ENCODE assay signal across 9 cellular contexts in the genomic region with DNA sequence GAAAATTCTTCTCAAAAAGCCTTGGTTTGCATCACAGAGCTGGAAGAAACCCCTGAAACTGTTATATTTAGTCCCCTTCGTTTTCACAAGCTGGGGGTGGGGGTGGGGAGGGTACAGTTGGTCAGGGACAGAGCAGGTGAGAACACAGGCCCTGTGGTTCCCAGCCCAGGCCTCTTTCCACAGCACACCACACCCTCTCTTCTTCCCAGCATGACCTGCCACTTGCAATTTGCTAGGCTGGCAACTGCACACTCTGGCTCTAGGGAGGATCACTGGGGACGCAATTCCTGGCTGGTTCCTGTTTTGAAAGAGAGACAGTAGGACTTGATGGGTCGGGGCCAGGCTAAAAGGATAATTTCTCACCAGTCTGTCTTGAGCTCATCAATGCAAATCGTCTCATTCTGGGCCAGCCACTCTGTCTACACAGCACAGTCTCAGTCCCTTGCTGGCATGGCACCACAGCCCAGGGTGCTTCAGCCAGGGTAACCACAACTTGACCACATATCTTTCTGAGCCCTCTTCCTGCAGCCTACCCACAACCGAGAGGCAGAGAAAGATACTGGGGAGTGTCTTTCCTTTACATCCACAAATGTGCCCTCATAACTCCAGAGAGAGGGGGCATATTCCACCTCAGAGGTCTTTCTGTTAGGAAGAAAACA. TPM values are rescaled to one million over a fixed set of nuclear protein-coding genes. Genes with fewer than 3 reads are reported as not detected.
DNase-seq lines count a peak whose midpoint lies in the region; ATAC-seq and TF ChIP-seq lines count a peak whose summit lies in the region.
"Had no signal": no experiment of that assay in that cellular context is flagged by ENCODE, and none has a peak within 500 bp of the region (broad histone marks: within the 10 kb centered on the region; RNA-seq: fewer than 3 reads in every experiment).

No MANE protein-coding gene starts in this region.

- no peak overlapping the region for H3K4me3 ChIP-seq in HL-60 (replicated peaks; ENCODE audit: insufficient read depth, low read length)
- no peak overlapping the region for H3K4me3 ChIP-seq in endodermal cell (ENCODE audit: low read length)
- no peak overlapping the region for H3K4me3 ChIP-seq in BE2C (ENCODE audit: low read depth, low read length)
- no peak overlapping the region for H3K4me3 ChIP-seq in aorta (ENCODE audit: low read length in 2 of 2)

- in situ Hi-C loops in G401 (cut with HindIII; ENCODE audit: low sequenced_read_pairs): no loop called here

- DNase-seq in G401 (ENCODE audit: low spot score) (peak; percentile 82), HL-60 (ENCODE audit: low read depth in 1 of 2, low spot score in 1 of 2) (peak; percentile 7 to 53), endodermal cell (no peak), BE2C (no peak), aorta (no peak)
- DNase-seq in activated effector memory CD4-positive, alpha-beta T cell treated with anti-CD3 and anti-CD28 coated beads, Interleukin-2, amount 50 U/mL, for 16 hours: no peak

- H3K4me1 Mint-ChIP-seq in endodermal cell: no peaks in the 10 kb centered on the region

- H3K36me3 Mint-ChIP-seq in endodermal cell (ENCODE audit: low read depth): peaks cover 82% of the 10 kb centered on the region

- intact Hi-C loops in aorta (cut with DNase I): no loop called here

- 92 to 100% methylated on average over 3 to 5 of the region's 5 CpGs for WGBS in endodermal cell (ENCODE audit: insufficient coverage in 1 of 2, insufficient read length in 1 of 2), 2 experiments
- WGBS in aorta, 2 donors: 72% methylated on average over 5 of the region's 5 CpGs

- ATAC-seq in GM19397 (IDR thresholded peaks at IDR 0.05; ENCODE audit: unreplicated experiment): peak; percentile 71
- ATAC-seq in HG03378 (IDR thresholded peaks at IDR 0.05; ENCODE audit: unreplicated experiment): no peak
- no peak for ATAC-seq in aorta (ENCODE audit: low FRiP score)

- no peaks in the 10 kb centered on the region for H3K9me3 Mint-ChIP-seq in endodermal cell

- H3K27ac Mint-ChIP-seq in endodermal cell: no peak overlapping the region

- no peaks in the 10 kb centered on the region for H3K27me3 ChIP-seq in HL-60 (ENCODE audit: insufficient read depth, poor library complexity, severe bottlenecking)
- no peaks in the 10 kb centered on the region for H3K27me3 ChIP-seq in endodermal cell (ENCODE audit: control insufficient read depth, insufficient read depth, low read length, poor library complexity, severe bottlenecking)
- no peaks in the 10 kb centered on the region for H3K27me3 ChIP-seq in BE2C
- no peaks in the 10 kb centered on the region for H3K27me3 ChIP-seq in aorta (ENCODE audit: control insufficient read depth in 1 of 2, insufficient read depth in 2 of 2, low read length in 1 of 2)

- no peak overlapping the region for H3K4me3 Mint-ChIP-seq in endodermal cell

- no peaks in the 10 kb centered on the region for H3K9me3 ChIP-seq in endodermal cell (ENCODE audit: control insufficient read depth, low read length)
- H3K9me3 ChIP-seq in BE2C: no peaks in the 10 kb centered on the region
- no peaks in the 10 kb centered on the region for H3K9me3 ChIP-seq in aorta (ENCODE audit: control insufficient read depth, low read length)

- H3K27ac ChIP-seq in HL-60 (replicated peaks) (no peak overlapping the region), endodermal cell (ENCODE audit: low read depth, low read length) (peak overlapping the region; percentile 62), aorta (ENCODE audit: low read depth in 1 of 2, low read length in 2 of 2) (no peak overlapping the region)

- H3K9ac ChIP-seq in endodermal cell (ENCODE audit: extremely low read depth, low read length, poor library complexity, severe bottlenecking): no peak overlapping the region

- H3K36me3 ChIP-seq in endodermal cell (ENCODE audit: control insufficient read depth, insufficient read depth, low read length): peaks cover 92% of the 10 kb centered on the region
- peaks cover 70% of the 10 kb centered on the region for H3K36me3 ChIP-seq in BE2C
- peaks cover 6 to 7% of the 10 kb centered on the region in 2 donors for H3K36me3 ChIP-seq in aorta (ENCODE audit: control insufficient read depth in 1 of 2, insufficient read depth in 2 of 2, low read length in 1 of 2)

- H3K4me1 ChIP-seq in endodermal cell (ENCODE audit: control insufficient read depth, insufficient read depth, low read length) (no peaks in the 10 kb centered on the region), BE2C (peaks cover 20% of the 10 kb centered on the region), aorta (ENCODE audit: control insufficient read depth in 1 of 2, insufficient read depth in 2 of 2, low read length in 2 of 2) (no peaks in the 10 kb centered on the region)

- no peak for TF ChIP-seq CTCF in HL-60 (IDR thresholded peaks at IDR 0.05; ENCODE audit: insufficient read depth, low read length)
- no peak for TF ChIP-seq CTCF in endodermal cell (conservative IDR thresholded peaks at IDR 0.05)
- no peak for TF ChIP-seq CTCF in BE2C (IDR thresholded peaks at IDR 0.05; ENCODE audit: low read depth, low read length)

- no peaks in the 10 kb centered on the region for H3K27me3 Mint-ChIP-seq in endodermal cell (ENCODE audit: insufficient read depth)

RNA-seq across cellular contexts. Expression of a gene that starts 41.6 kb away (rescaled TPM):
- total RNA-seq in G401 (2014; rRNA removed; shearing (Covaris generic)): 0.71 TPM in 1 of 2 replicates, not detected in the other
- total RNA-seq in endodermal cell (1 to 10 TPM; 5.3 to 9.6 TPM), aorta (under 1 TPM; 0.39 to 0.72 TPM)
- 9.3 TPM for polyA plus RNA-seq in endodermal cell (2013, experiment 1 of 2)
- 8.2 TPM for polyA plus RNA-seq in endodermal cell (2013, experiment 2 of 2)
- not detected for polyA plus RNA-seq in BE2C (2012; ENCODE audit: insufficient read depth, insufficient read length, low read depth)
- polyA plus RNA-seq in aorta: under 1 TPM in 1 of 2 donors, not detected in 1; 0.38 TPM
- total RNA-seq: renal cortical epithelial cell had no signal

Comparison
In these comparisons a context has a peak if more than half of its experiments do, and no peak if none do; other contexts are left out.
1. DNase-seq: peak in G401 (single experiment) and HL-60 (2 of 2); none in endodermal cell (single experiment), BE2C (single experiment), activated effector memory CD4-positive, alpha-beta T cell treated with anti-CD3 and anti-CD28 coated beads, Interleukin-2, amount 50 U/mL, for 16 hours (single experiment) and aorta (0 of 2).